ENCODE assay signal across 22 cellular contexts in the genomic region with DNA sequence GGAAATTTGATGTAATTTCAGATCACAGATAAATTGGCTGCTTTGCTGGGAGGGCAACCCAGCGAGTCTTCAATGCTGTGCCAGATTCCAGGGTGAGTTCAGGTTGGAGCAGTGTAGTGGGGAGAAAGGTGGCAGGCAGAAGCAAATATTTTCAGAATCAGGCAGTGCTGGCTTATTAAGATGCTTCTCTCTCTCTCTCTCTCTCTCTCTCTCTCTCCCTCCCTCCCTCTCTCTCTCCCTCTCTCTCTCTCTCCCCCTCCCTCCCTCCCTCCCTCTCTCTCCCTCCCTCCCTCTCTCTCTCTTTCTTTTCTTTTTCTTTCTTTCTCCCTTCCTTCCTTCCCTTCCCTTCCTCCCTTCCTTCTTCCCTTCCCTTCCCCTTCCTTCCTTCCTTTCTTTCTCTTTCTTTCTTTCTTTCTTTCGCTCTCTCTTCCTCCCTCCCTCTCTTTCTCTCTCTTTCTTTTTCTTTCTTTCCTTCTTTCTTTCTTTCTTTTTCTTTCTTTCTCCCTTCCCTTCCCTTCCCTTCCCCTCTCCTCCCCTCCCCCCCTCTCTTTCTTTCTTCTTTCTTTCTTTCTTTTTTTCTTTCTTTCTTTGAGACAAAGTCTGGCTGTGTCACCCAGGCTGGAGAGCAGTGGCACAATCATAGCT. TPM values are rescaled to one million over a fixed set of nuclear protein-coding genes. Genes with fewer than 3 reads are reported as not detected.
DNase-seq lines count a peak whose midpoint lies in the region; ATAC-seq and TF ChIP-seq lines count a peak whose summit lies in the region.
"Had no signal": no experiment of that assay in that cellular context is flagged by ENCODE, and none has a peak within 500 bp of the region (broad histone marks: within the 10 kb centered on the region; RNA-seq: fewer than 3 reads in every experiment).

No MANE protein-coding gene starts in this region.

- CTCF ChIA-PET in HEK293 (lab: Yijun Ruan, JAX), result no interaction called here

- intact Hi-C loops in heart left ventricle (cut with DNase I), result loop anchor here in 2 of 10 donors (5.0 to 10.0 kb wide), 2 partner anchors 143 to 361 kb away; no protein-coding TSS in a partner anchor
- intact Hi-C loops in Right ventricle myocardium inferior (cut with DNase I), result no loop called here

- DNase-seq in heart left ventricle, result no peak
- no peak for DNase-seq in Right ventricle myocardium inferior (ENCODE audit: missing footprints)
- DNase-seq in endodermal cell, result no peak
- DNase-seq in thoracic aorta (ENCODE audit: low spot score), result no peak
- no peak for DNase-seq in DMS114 treated with DMSO at 0.1 percent for 48 hours (lab: John Stamatoyannopoulos, UW; ENCODE audit: unreplicated experiment)
- DNase-seq: 8988T; C1 segment of cervical spinal cord; CD8-positive, alpha-beta T cell; DMS53; GDM1; GOT3; HCEC 1CT; IMR-90; MV-4-11; NCI-H1105 treated with DMSO at 0.1 percent for 48 hours; NCI-H2029 treated with DMSO at 0.1 percent for 48 hours; NCI-H2171; NCI-H345; NCI-H524 treated with DMSO at 0.1 percent for 48 hours; SHP77 had no signal

- peaks cover 12% of the 10 kb centered on the region for H3K27me3 Mint-ChIP-seq in endodermal cell (ENCODE audit: insufficient read depth)

- peaks cover 42% of the 10 kb centered on the region for H3K36me3 Mint-ChIP-seq in endodermal cell (ENCODE audit: low read depth)
- H3K36me3 Mint-ChIP-seq: CD8-positive, alpha-beta T cell had no signal

- peaks cover 2 to 79% (median 44%) of the 10 kb centered on the region in 12 donors for H3K4me1 ChIP-seq in heart left ventricle
- H3K4me1 ChIP-seq in HEK293 (ENCODE audit: control insufficient read depth, insufficient read depth, low read length), result no peaks in the 10 kb centered on the region
- H3K4me1 ChIP-seq in endodermal cell (ENCODE audit: control insufficient read depth, insufficient read depth, low read length), result peaks cover 5% of the 10 kb centered on the region
- peaks cover 22 to 76% of the 10 kb centered on the region in 2 donors for H3K4me1 ChIP-seq in thoracic aorta (ENCODE audit: control insufficient read depth in 1 of 2, low read depth in 2 of 2)

- H3K27ac ChIP-seq in heart left ventricle (peak overlapping the region in 7 of 12 donors; percentile 8 to 74 (median 47)), HEK293 (ENCODE audit: extremely low read depth, low read depth, low read length) (no peak overlapping the region), endodermal cell (ENCODE audit: low read depth, low read length) (no peak overlapping the region), thoracic aorta (peak overlapping the region; percentile 3 to 72)

- POLR2A ChIA-PET in HEK293 (lab: Yijun Ruan, JAX), result interaction anchor here (0.7 kb wide), 1 partner anchor 19 kb away, joined by 15 read pairs; no protein-coding TSS in a partner anchor

- peaks cover 32% of the 10 kb centered on the region for H3K4me1 Mint-ChIP-seq in endodermal cell

- H3K9ac ChIP-seq in endodermal cell (ENCODE audit: extremely low read depth, low read length, poor library complexity, severe bottlenecking), result no peak overlapping the region

- H3K9me3 ChIP-seq in heart left ventricle (no peaks in the 10 kb centered on the region), HEK293 (ENCODE audit: control insufficient read depth, insufficient read depth, low read depth, low read length) (no peaks in the 10 kb centered on the region), endodermal cell (ENCODE audit: control insufficient read depth, low read length) (no peaks in the 10 kb centered on the region), thoracic aorta (no peaks in the 10 kb centered on the region)

- H3K4me3 ChIP-seq in heart left ventricle (no peak overlapping the region), HEK293 (ENCODE audit: low read depth, low read length) (no peak overlapping the region), endodermal cell (ENCODE audit: low read length) (no peak overlapping the region), thoracic aorta (no peak overlapping the region)

- ATAC-seq in heart left ventricle (no peak), Right ventricle myocardium inferior (no peak), thoracic aorta (ENCODE audit: insufficient number of reproducible peaks, low FRiP score, low read depth) (no peak), HG02870 (IDR thresholded peaks at IDR 0.05; ENCODE audit: unreplicated experiment) (no peak)
- ATAC-seq: CD8-positive, alpha-beta T cell had no signal

- peak overlapping the region; percentile 76 for H3K27ac Mint-ChIP-seq in endodermal cell
- H3K27ac Mint-ChIP-seq: CD8-positive, alpha-beta T cell had no signal

- H3K9me3 Mint-ChIP-seq in endodermal cell, result no peaks in the 10 kb centered on the region
- H3K9me3 Mint-ChIP-seq: CD8-positive, alpha-beta T cell had no signal

- TF ChIP-seq CTCF in heart left ventricle (IDR thresholded peaks at IDR 0.05) (no peak), HEK293 (tag by site-specific recombination; IDR thresholded peaks at IDR 0.05) (no peak), endodermal cell (conservative IDR thresholded peaks at IDR 0.05) (no peak), thoracic aorta (IDR thresholded peaks at IDR 0.05) (no peak)

- H3K36me3 ChIP-seq in heart left ventricle (peaks cover 0 to 41% (median 22%) of the 10 kb centered on the region in 9 donors), HEK293 (ENCODE audit: control insufficient read depth in 2 of 2, insufficient read depth in 1 of 2, low read length in 2 of 2) (peaks cover 20 to 39% of the 10 kb centered on the region in 2 experiments), endodermal cell (ENCODE audit: control insufficient read depth, insufficient read depth, low read length) (peaks cover 45% of the 10 kb centered on the region), thoracic aorta (peaks cover 10% of the 10 kb centered on the region)

- no peak overlapping the region for H3K4me3 Mint-ChIP-seq in endodermal cell
- H3K4me3 Mint-ChIP-seq: CD8-positive, alpha-beta T cell had no signal

- no peaks in the 10 kb centered on the region for H3K27me3 ChIP-seq in heart left ventricle
- H3K27me3 ChIP-seq in endodermal cell (ENCODE audit: control insufficient read depth, insufficient read depth, low read length, poor library complexity, severe bottlenecking), result no peaks in the 10 kb centered on the region
- H3K27me3 ChIP-seq in thoracic aorta (replicated peaks; ENCODE audit: insufficient read depth), result no peaks in the 10 kb centered on the region

- no peak for TF ChIP-seq POLR2A in heart left ventricle (IDR thresholded peaks at IDR 0.05)

- 67 to 71% (median 70%) methylated on average over 2 of the region's 2 CpGs for WGBS in heart left ventricle, 4 donors
- WGBS in endodermal cell (ENCODE audit: insufficient coverage in 1 of 2, insufficient read length in 1 of 2), 2 experiments, result 86 to 94% methylated on average over 1 to 2 of the region's 2 CpGs

TF ChIP-seq in HEK293, 187 proteins besides CTCF, POLR2A, EP300 and RAD21:
- TF ChIP-seq SP7 (tag by site-specific recombination; IDR thresholded peaks at IDR 0.05), result no peak
- TF ChIP-seq ZNF473 (tag by site-specific recombination; IDR thresholded peaks at IDR 0.05), result no peak
- TF ChIP-seq, protein P1, sequence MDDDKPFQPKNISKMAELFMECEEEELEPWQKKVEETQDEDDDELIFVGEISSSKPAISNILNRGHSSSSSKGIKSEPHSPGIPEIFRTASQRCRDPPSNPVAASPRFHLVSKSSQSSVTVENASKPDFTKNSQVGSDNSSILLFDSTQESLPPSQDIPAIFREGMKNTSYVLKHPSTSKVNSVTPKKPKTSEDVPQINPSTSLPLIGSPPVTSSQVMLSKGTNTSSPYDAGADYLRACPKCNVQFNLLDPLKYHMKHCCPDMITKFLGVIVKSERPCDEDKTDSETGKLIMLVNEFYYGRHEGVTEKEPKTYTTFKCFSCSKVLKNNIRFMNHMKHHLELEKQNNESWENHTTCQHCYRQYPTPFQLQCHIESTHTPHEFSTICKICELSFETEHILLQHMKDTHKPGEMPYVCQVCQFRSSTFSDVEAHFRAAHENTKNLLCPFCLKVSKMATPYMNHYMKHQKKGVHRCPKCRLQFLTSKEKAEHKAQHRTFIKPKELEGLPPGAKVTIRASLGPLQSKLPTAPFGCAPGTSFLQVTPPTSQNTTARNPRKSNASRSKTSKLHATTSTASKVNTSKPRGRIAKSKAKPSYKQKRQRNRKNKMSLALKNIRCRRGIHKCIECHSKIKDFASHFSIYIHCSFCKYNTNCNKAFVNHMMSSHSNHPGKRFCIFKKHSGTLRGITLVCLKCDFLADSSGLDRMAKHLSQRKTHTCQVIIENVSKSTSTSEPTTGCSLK (tag by site-specific recombination; IDR thresholded peaks at IDR 0.05), result no peak
- TF ChIP-seq, protein P2, sequence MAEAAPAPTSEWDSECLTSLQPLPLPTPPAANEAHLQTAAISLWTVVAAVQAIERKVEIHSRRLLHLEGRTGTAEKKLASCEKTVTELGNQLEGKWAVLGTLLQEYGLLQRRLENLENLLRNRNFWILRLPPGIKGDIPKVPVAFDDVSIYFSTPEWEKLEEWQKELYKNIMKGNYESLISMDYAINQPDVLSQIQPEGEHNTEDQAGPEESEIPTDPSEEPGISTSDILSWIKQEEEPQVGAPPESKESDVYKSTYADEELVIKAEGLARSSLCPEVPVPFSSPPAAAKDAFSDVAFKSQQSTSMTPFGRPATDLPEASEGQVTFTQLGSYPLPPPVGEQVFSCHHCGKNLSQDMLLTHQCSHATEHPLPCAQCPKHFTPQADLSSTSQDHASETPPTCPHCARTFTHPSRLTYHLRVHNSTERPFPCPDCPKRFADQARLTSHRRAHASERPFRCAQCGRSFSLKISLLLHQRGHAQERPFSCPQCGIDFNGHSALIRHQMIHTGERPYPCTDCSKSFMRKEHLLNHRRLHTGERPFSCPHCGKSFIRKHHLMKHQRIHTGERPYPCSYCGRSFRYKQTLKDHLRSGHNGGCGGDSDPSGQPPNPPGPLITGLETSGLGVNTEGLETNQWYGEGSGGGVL (tag by site-specific recombination; IDR thresholded peaks at IDR 0.05), result peak; percentile 37; the same call in 1 of the 2 replicates
- TF ChIP-seq ZNF596 (tag by site-specific recombination; IDR thresholded peaks at IDR 0.05), result peak; percentile 91
- peak; percentile 77 for TF ChIP-seq PRDM1 (tag by site-specific recombination; IDR thresholded peaks at IDR 0.05)
- peak; percentile 91 for TF ChIP-seq ZNF366 (tag by site-specific recombination; conservative IDR thresholded peaks at IDR 0.05)

RNA-seq across cellular contexts. Expression of a gene that starts 34.6 kb away (rescaled TPM):
- 10 to 100 TPM; 44.9 to 97.7 (median 76.3) TPM for total RNA-seq in heart left ventricle
- 10 to 100 TPM; 42.1 to 52.6 TPM for polyA plus RNA-seq in heart left ventricle
- 56.3 TPM for total RNA-seq in Right ventricle myocardium inferior
- total RNA-seq in endodermal cell, result 100 to 1,000 TPM; 106 to 158 TPM
- polyA plus RNA-seq in endodermal cell (2013, experiment 1 of 2), result 30.0 TPM
- 39.3 TPM for polyA plus RNA-seq in endodermal cell (2013, experiment 2 of 2)
- total RNA-seq in thoracic aorta, result 10 to 100 TPM; 92.7 to 92.8 TPM

Comparison
In these comparisons a context has a peak if more than half of its experiments do, and no peak if none do; other contexts are left out.
1. H3K27ac ChIP-seq: peak in heart left ventricle (7 of 12) and thoracic aorta (2 of 2); none in HEK293 (single experiment) and endodermal cell (single experiment).